1 cellular context compared by ENCODE assay signal in the genomic region with DNA sequence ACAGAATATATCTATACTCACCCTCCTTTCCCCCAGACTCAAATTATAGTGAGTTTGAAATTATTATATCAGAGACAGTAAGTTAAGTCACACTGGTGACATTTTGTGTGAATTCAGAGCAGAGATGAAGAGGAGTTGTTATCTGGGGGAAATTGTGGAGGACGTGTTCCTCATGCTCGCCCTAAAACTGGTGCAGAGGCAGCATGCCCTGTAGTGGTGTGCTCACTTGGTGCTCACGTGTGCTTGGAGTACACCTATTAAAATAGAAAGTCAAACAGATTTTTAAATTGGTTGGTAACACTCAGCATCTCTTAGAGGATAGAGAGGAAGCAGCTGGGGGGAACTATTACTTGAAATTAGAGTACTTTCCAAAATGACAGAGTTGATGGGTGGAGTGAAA.
TF ChIP-seq lines count a peak whose summit lies in the region.

No MANE protein-coding gene starts in this region.

TF ChIP-seq in HepG2, 621 proteins besides CTCF, POLR2A, EP300 and RAD21:
- TF ChIP-seq, protein P1, sequence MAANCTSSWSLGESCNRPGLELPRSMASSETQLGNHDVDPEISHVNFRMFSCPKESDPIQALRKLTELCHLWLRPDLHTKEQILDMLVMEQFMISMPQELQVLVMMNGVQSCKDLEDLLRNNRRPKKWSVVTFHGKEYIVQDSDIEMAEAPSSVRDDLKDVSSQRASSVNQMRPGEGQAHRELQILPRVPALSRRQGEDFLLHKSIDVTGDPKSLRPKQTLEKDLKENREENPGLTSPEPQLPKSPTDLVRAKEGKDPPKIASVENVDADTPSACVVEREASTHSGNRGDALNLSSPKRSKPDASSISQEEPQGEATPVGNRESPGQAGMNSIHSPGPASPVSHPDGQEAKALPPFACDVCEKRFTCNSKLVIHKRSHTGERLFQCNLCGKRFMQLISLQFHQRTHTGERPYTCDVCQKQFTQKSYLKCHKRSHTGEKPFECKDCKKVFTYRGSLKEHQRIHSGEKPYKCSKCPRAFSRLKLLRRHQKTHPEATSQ (CRISPR knock-in tag; IDR thresholded peaks at IDR 0.05; ENCODE audit: borderline replicate concordance), result no peak
- TF ChIP-seq NCOR1 (IDR thresholded peaks at IDR 0.05; ENCODE audit: borderline replicate concordance, low read length) (no peak), NRL (CRISPR knock-in tag; IDR thresholded peaks at IDR 0.05; ENCODE audit: borderline replicate concordance) (no peak)
